Comparison of ENCODE assay signal across 24 cellular contexts in genomic region chr5:8094304-8094703, GRCh38.
"Had no signal": no experiment of that assay in that cellular context is flagged by ENCODE, and none has a peak within 500 bp of the region (broad histone marks: within the 10 kb centered on the region; RNA-seq: fewer than 3 reads in every experiment).

No MANE protein-coding gene starts in this region.

- H3K4me3 ChIP-seq: K562, SJSA1, SK-N-MC had no signal

- H3K27ac ChIP-seq: HL-60, KMS-11, SJSA1, SK-N-MC had no signal

- ATAC-seq: K562 had no signal

- H3K9ac ChIP-seq: KMS-11 had no signal

- H3K36me3 ChIP-seq: SJSA1 had no signal

- DNase-seq: Kasumi-1, MV-4-11, NCI-H1092, NCI-H1105 treated with DMSO at 0.1 percent for 48 hours, NCI-H1417 treated with DMSO at 0.1 percent for 48 hours, NCI-H146, NCI-H1694 treated with DMSO at 0.1 percent for 48 hours, NCI-H1930, NCI-H2081, NCI-H2107, NCI-H226, NCI-H446, NCI-H510A, NCI-H524 treated with DMSO at 0.1 percent for 48 hours, NCI-H69, NCI-H774, Right ventricle myocardium superior, RPMI8226, SIG-M5 had no signal

- H3K4me2 ChIP-seq: KMS-11 had no signal

- H3K4me1 ChIP-seq: SJSA1 had no signal

- H3K27me3 ChIP-seq: SJSA1 had no signal

- H3K9me3 ChIP-seq: SJSA1 had no signal
